34 cellular contexts compared by ENCODE assay signal in the genomic region with DNA sequence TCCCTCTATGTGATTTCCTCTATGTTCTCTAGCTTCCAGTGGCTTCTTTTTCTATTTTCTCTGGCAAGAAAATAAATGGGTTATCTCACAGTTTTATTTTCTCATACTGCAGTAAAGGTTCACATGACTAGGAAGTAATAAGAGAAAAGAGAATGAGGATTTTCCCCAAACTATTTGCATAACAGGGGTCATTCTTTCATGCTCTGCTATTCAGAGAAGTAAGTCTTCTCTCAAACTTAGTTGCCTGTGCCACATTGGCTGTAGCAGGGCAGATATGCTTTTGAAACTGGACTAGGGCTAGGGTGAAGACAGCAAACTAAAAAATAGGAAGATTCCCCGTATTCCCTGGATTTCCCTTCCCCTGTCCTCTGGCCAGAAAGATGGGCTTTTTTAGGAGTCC. TPM values are rescaled to one million over a fixed set of nuclear protein-coding genes. Genes with fewer than 3 reads are reported as not detected.
"Had no signal": no experiment of that assay in that cellular context is flagged by ENCODE, and none has a peak within 500 bp of the region (broad histone marks: within the 10 kb centered on the region; RNA-seq: fewer than 3 reads in every experiment).

No MANE protein-coding gene starts in this region.

- H3K36me3 Mint-ChIP-seq: activated naive CD4-positive, alpha-beta T cell treated with anti-CD3 and anti-CD28 coated beads, Interleukin-2, amount 50 U/mL, for 24 hours; activated naive CD8-positive, alpha-beta T cell treated with anti-CD3 and anti-CD28 coated beads, Interleukin-2, amount 10 ng/mL, durations not matched to agents 7 days and 5 days; brain had no signal

- H2AFZ ChIP-seq: hepatocyte had no signal

- H3K4me1 ChIP-seq: ascending aorta, breast epithelium, colonic mucosa, esophagus squamous epithelium, gastroesophageal sphincter, heart right ventricle had no signal

- H3K9me3 Mint-ChIP-seq: activated CD4-positive, alpha-beta T cell treated with anti-CD3 and anti-CD28 coated beads, Interleukin-2, amount 10 ng/mL, durations not matched to agents 7 days and 5 days; activated CD8-positive, alpha-beta T cell treated with anti-CD3 and anti-CD28 coated beads for 36 hours; activated naive CD4-positive, alpha-beta T cell treated with anti-CD3 and anti-CD28 coated beads for 36 hours; activated naive CD4-positive, alpha-beta T cell treated with anti-CD3 and anti-CD28 coated beads, Interleukin-2, amount 50 U/mL, for 24 hours; activated naive CD8-positive, alpha-beta T cell treated with anti-CD3 and anti-CD28 coated beads, Interleukin-2, amount 10 ng/mL, durations not matched to agents 7 days and 5 days; activated T-cell treated with anti-CD3 and anti-CD28 coated beads, Interleukin-2, amount 50 U/mL, for 4 hours; activated T-helper 2 cell treated with anti-CD3 and anti-CD28 coated beads, Interferon-gamma antibody, Interleukin-2, Interleukin-4, amounts not matched to agents 10 μg/mL and 5 μg/mL and 100 μg/mL, durations not matched to agents 14 hours and 24 hours and 36 hours; brain had no signal

- H3K36me3 ChIP-seq: ascending aorta, breast epithelium, cardiac muscle cell, colonic mucosa, esophagus squamous epithelium, gastroesophageal sphincter had no signal

- H3K4me2 ChIP-seq: hepatocyte had no signal

- H3K27me3 ChIP-seq: ascending aorta, breast epithelium, cardiac muscle cell, colonic mucosa, esophagus squamous epithelium, gastroesophageal sphincter, hepatocyte had no signal

- H3K27ac Mint-ChIP-seq: activated CD4-positive, alpha-beta T cell treated with anti-CD3 and anti-CD28 coated beads, Interleukin-2, amount 10 ng/mL, durations not matched to agents 7 days and 5 days; activated CD8-positive, alpha-beta T cell treated with anti-CD3 and anti-CD28 coated beads for 36 hours; activated naive CD4-positive, alpha-beta T cell treated with anti-CD3 and anti-CD28 coated beads for 36 hours; activated naive CD4-positive, alpha-beta T cell treated with anti-CD3 and anti-CD28 coated beads, Interleukin-2, amount 50 U/mL, for 24 hours; activated naive CD8-positive, alpha-beta T cell treated with anti-CD3 and anti-CD28 coated beads, Interleukin-2, amount 10 ng/mL, durations not matched to agents 7 days and 5 days; activated T-helper 2 cell treated with anti-CD3 and anti-CD28 coated beads, Interferon-gamma antibody, Interleukin-2, Interleukin-4, amounts not matched to agents 10 μg/mL and 5 μg/mL and 100 μg/mL, durations not matched to agents 14 hours and 24 hours and 36 hours; brain; WTC11 had no signal

- H3K79me2 ChIP-seq: hepatocyte had no signal

- H3K27ac ChIP-seq: ascending aorta, breast epithelium, cardiac muscle cell, colonic mucosa, epithelial cell of prostate, esophagus squamous epithelium, gastroesophageal sphincter, heart right ventricle, hepatocyte, VCaP had no signal

- H3K4me3 ChIP-seq: ascending aorta, breast epithelium, cardiac muscle cell, colonic mucosa, esophagus squamous epithelium, gastroesophageal sphincter, heart right ventricle, hepatocyte had no signal

- DNase-seq: activated CD4-positive, alpha-beta T cell treated with anti-CD3 and anti-CD28 coated beads for 1 hour; activated CD4-positive, alpha-beta T cell treated with anti-CD3 and anti-CD28 coated beads for 4 hours; activated CD4-positive, alpha-beta T cell treated with anti-CD3 and anti-CD28 coated beads, Interleukin-2, amount 10 ng/mL, durations not matched to agents 7 days and 5 days; activated CD4-positive, alpha-beta T cell treated with anti-CD3 and anti-CD28 coated beads, Interleukin-2, amount 50 U/mL, for 4 hours; activated CD8-positive, alpha-beta memory T cell treated with anti-CD3 and anti-CD28 coated beads for 24 hours; activated CD8-positive, alpha-beta T cell treated with anti-CD3 and anti-CD28 coated beads for 36 hours; activated effector memory CD4-positive, alpha-beta T cell treated with anti-CD3 and anti-CD28 coated beads, Interleukin-2, amount 50 U/mL, for 16 hours; activated naive CD4-positive, alpha-beta T cell treated with anti-CD3 and anti-CD28 coated beads for 36 hours; activated naive CD8-positive, alpha-beta T cell treated with anti-CD3 and anti-CD28 coated beads, Interleukin-2, amount 10 ng/mL, durations not matched to agents 7 days and 5 days; activated T-cell treated with anti-CD3 and anti-CD28 coated beads, Interleukin-2, amount 50 U/mL, for 4 hours; central memory CD4-positive, alpha-beta T cell; cerebellar nuclear complex; colonic mucosa; effector CD8-positive, alpha-beta T cell; esophagus squamous epithelium; foreskin melanocyte; heart right ventricle; T-helper 2 cell had no signal

- ATAC-seq: activated CD8-positive, alpha-beta T cell treated with anti-CD3 and anti-CD28 coated beads for 36 hours; activated T-cell treated with anti-CD3 and anti-CD28 coated beads, Interleukin-2, amount 50 U/mL, for 4 hours; gastroesophageal sphincter; heart right ventricle; WTC11 had no signal

- H3K9me3 ChIP-seq: ascending aorta, breast epithelium, colonic mucosa, esophagus squamous epithelium had no signal

RNA-seq across cellular contexts. Expression of a gene that starts 57.4 kb away (rescaled TPM):
- total RNA-seq: activated CD4-positive, alpha-beta T cell treated with anti-CD3 and anti-CD28 coated beads, Interleukin-2, amount 10 ng/mL, durations not matched to agents 7 days and 5 days; activated CD8-positive, alpha-beta T cell treated with anti-CD3 and anti-CD28 coated beads for 36 hours; activated naive CD4-positive, alpha-beta T cell treated with anti-CD3 and anti-CD28 coated beads for 36 hours; activated naive CD8-positive, alpha-beta T cell treated with anti-CD3 and anti-CD28 coated beads, Interleukin-2, amount 10 ng/mL, durations not matched to agents 7 days and 5 days; activated T-cell treated with anti-CD3 and anti-CD28 coated beads, Interleukin-2, amount 50 U/mL, for 4 hours; activated T-helper 2 cell treated with anti-CD3 and anti-CD28 coated beads, Interferon-gamma antibody, Interleukin-2, Interleukin-4, amounts not matched to agents 10 μg/mL and 5 μg/mL and 100 μg/mL, durations not matched to agents 14 hours and 24 hours and 36 hours; ascending aorta; breast epithelium; cardiac muscle cell; colonic mucosa; dermis microvascular lymphatic vessel endothelial cell; endothelial cell of umbilical vein; esophagus squamous epithelium; fibroblast of lung; fibroblast of villous mesenchyme; gastroesophageal sphincter; glomerular endothelial cell; heart right ventricle; hepatocyte; WTC11 had no signal
